In the genomic region with DNA sequence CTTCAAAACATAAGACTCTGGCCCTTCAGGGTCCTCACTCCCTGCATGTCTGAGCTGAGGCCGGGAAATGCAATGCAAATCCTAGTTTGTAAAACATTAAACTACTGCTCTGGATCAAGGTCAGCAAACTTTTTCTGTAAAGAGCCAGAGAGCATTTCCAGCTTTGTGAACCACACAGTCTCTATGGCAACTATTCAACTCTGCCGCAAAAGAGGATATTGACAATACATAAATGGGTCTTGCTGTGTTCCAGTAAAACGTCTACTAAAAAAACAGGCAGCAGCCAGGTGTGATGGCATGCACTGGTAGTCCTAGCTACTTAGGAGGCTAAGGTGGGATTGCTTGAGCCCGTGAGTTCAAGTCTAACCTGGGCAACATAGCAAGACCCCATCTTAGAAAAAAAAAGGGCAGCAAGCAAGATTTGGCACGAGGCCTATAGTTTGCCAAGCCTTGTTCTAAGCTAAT, we compare ENCODE assay signal across 17 cellular contexts. TPM values are rescaled to one million over a fixed set of nuclear protein-coding genes. Genes with fewer than 3 reads are reported as not detected.
DNase-seq lines count a peak whose midpoint lies in the region; ATAC-seq and TF ChIP-seq lines count a peak whose summit lies in the region.
"Had no signal": no experiment of that assay in that cellular context is flagged by ENCODE, and none has a peak within 500 bp of the region (broad histone marks: within the 10 kb centered on the region; RNA-seq: fewer than 3 reads in every experiment).

No MANE protein-coding gene starts in this region.

- CTCF ChIA-PET in activated naive CD4-positive, alpha-beta T cell treated with anti-CD3 and anti-CD28 coated beads, Interleukin-2, amount 10 ng/mL, durations not matched to agents 7 days and 5 days (lab: Charles Lee), result interaction anchor here (0.6 to 3.7 kb wide), 4 partner anchors 22 to 1484 kb away, joined by 3 to 24 read pairs (median 5); no protein-coding TSS in a partner anchor

- H4K8ac ChIP-seq in neuronal stem cell (ENCODE audit: low read depth, low read length), result no peak overlapping the region

- no peak overlapping the region for H2BK5ac ChIP-seq in neuronal stem cell (ENCODE audit: low read length)

- peaks cover 87% of the 10 kb centered on the region for H3K36me3 Mint-ChIP-seq in activated naive CD4-positive, alpha-beta T cell treated with anti-CD3 and anti-CD28 coated beads, Interleukin-2, amount 10 ng/mL, durations not matched to agents 7 days and 5 days
- H3K36me3 Mint-ChIP-seq in activated naive CD4-positive, alpha-beta T cell treated with anti-CD3 and anti-CD28 coated beads, Interleukin-2, amount 50 U/mL, for 72 hours, result peaks cover 20 to 43% of the 10 kb centered on the region in 2 donors

- H2BK15ac ChIP-seq in neuronal stem cell (ENCODE audit: low read length), result no peak overlapping the region

- H4K91ac ChIP-seq in neuronal stem cell (ENCODE audit: low read depth, low read length, poor library complexity), result no peak overlapping the region

- no peak overlapping the region for H3K4me3 Mint-ChIP-seq in activated naive CD4-positive, alpha-beta T cell treated with anti-CD3 and anti-CD28 coated beads, Interleukin-2, amount 10 ng/mL, durations not matched to agents 7 days and 5 days
- H3K4me3 Mint-ChIP-seq: activated naive CD8-positive, alpha-beta T cell treated with anti-CD3 and anti-CD28 coated beads, Interleukin-2, amount 50 U/mL, for 24 hours; GM23338; IgD-negative memory B cell had no signal

- peaks cover 50% of the 10 kb centered on the region for H3K4me1 Mint-ChIP-seq in activated naive CD4-positive, alpha-beta T cell treated with anti-CD3 and anti-CD28 coated beads, Interleukin-2, amount 10 ng/mL, durations not matched to agents 7 days and 5 days

- intact Hi-C loops in adrenal gland (cut with DNase I) (no loop called here), lower lobe of right lung (cut with DNase I) (no loop called here)

- H3K4ac ChIP-seq in neuronal stem cell (ENCODE audit: low read length), result no peak overlapping the region

- no peaks in the 10 kb centered on the region for H3K27me3 ChIP-seq in adrenal gland
- H3K27me3 ChIP-seq in lower lobe of right lung (ENCODE audit: low read depth), result no peaks in the 10 kb centered on the region
- no peaks in the 10 kb centered on the region for H3K27me3 ChIP-seq in neuronal stem cell (ENCODE audit: control insufficient read depth in 3 of 3, insufficient read depth in 3 of 3, low read depth in 1 of 3, low read length in 3 of 3)
- H3K27me3 ChIP-seq: breast epithelium, thyroid gland had no signal

- no peaks in the 10 kb centered on the region for H3K9me3 Mint-ChIP-seq in activated naive CD4-positive, alpha-beta T cell treated with anti-CD3 and anti-CD28 coated beads, Interleukin-2, amount 10 ng/mL, durations not matched to agents 7 days and 5 days
- no peaks in the 10 kb centered on the region for H3K9me3 Mint-ChIP-seq in activated naive CD4-positive, alpha-beta T cell treated with anti-CD3 and anti-CD28 coated beads, Interleukin-2, amount 50 U/mL, for 72 hours
- H3K9me3 Mint-ChIP-seq: activated naive CD8-positive, alpha-beta T cell treated with anti-CD3 and anti-CD28 coated beads, Interleukin-2, amount 50 U/mL, for 24 hours; GM23338; IgD-negative memory B cell had no signal

- no peak overlapping the region for H3K4me2 ChIP-seq in neuronal stem cell (ENCODE audit: insufficient read depth, low read length, poor library complexity, severe bottlenecking)
- H3K4me2 ChIP-seq: GM23338 had no signal

- WGBS in adrenal gland, 4 donors, result 50 to 55% (median 52%) methylated on average over 5 of the region's 5 CpGs
- no CpG with 5 or more reads among the region's 5 CpGs for WGBS in neuronal stem cell (ENCODE audit: extremely low coverage in 2 of 2, insufficient read length in 2 of 2, insufficient replicate concordance in 1 of 2), 2 donors

- H3K4me3 ChIP-seq in adrenal gland (no peak overlapping the region), lower lobe of right lung (no peak overlapping the region), neuronal stem cell (ENCODE audit: low read length in 2 of 2) (no peak overlapping the region)
- H3K4me3 ChIP-seq: breast epithelium, GM23338, thyroid gland had no signal

- H3K9ac ChIP-seq in neuronal stem cell (ENCODE audit: low read depth, low read length, poor library complexity), result no peak overlapping the region

- no peak overlapping the region for H2AK5ac ChIP-seq in neuronal stem cell (ENCODE audit: low read depth, low read length)

- no peak overlapping the region for H2BK12ac ChIP-seq in neuronal stem cell (ENCODE audit: low read length)

- H2AFZ ChIP-seq in neuronal stem cell (ENCODE audit: low read length), result no peak overlapping the region
- H2AFZ ChIP-seq: GM23338 had no signal

- H3K27ac ChIP-seq in adrenal gland (peak overlapping the region in 3 of 5 donors; percentile 12 to 38 (median 36)), lower lobe of right lung (no peak overlapping the region), neuronal stem cell (replicated peaks; ENCODE audit: low read length) (no peak overlapping the region)
- H3K27ac ChIP-seq: breast epithelium, thyroid gland had no signal

- no peak for TF ChIP-seq POLR2A in adrenal gland (IDR thresholded peaks at IDR 0.05)

- TF ChIP-seq CTCF in adrenal gland (IDR thresholded peaks at IDR 0.05) (no peak), lower lobe of right lung (IDR thresholded peaks at IDR 0.05) (no peak)

- peaks cover 4% of the 10 kb centered on the region for H3K79me1 ChIP-seq in neuronal stem cell (ENCODE audit: low read depth, low read length)

- no peak overlapping the region for H2BK120ac ChIP-seq in neuronal stem cell (ENCODE audit: low read depth, low read length)

- H3K23ac ChIP-seq in neuronal stem cell (ENCODE audit: low read depth, low read length, poor library complexity), result no peak overlapping the region

- peaks cover 48 to 75% of the 10 kb centered on the region in 2 donors for H3K4me1 ChIP-seq in adrenal gland (replicated peaks in 1 of 2)
- peaks cover 9% of the 10 kb centered on the region for H3K4me1 ChIP-seq in lower lobe of right lung
- H3K4me1 ChIP-seq in neuronal stem cell (ENCODE audit: control insufficient read depth in 2 of 2, insufficient read depth in 1 of 2, low read depth in 1 of 2, low read length in 2 of 2), result no peaks in the 10 kb centered on the region
- H3K4me1 ChIP-seq: breast epithelium had no signal

- no peaks in the 10 kb centered on the region for H3K9me3 ChIP-seq in adrenal gland (replicated peaks in 1 of 3)
- no peaks in the 10 kb centered on the region for H3K9me3 ChIP-seq in lower lobe of right lung
- H3K9me3 ChIP-seq in neuronal stem cell (replicated peaks in 1 of 2; ENCODE audit: control insufficient read depth in 2 of 2, insufficient read depth in 1 of 2, low read depth in 1 of 2, low read length in 2 of 2), result no peaks in the 10 kb centered on the region
- H3K9me3 ChIP-seq: breast epithelium, thyroid gland had no signal

- DNase-seq in activated naive CD4-positive, alpha-beta T cell treated with anti-CD3 and anti-CD28 coated beads, Interleukin-2, amount 10 ng/mL, durations not matched to agents 7 days and 5 days, result no peak
- no peak for DNase-seq in activated naive CD4-positive, alpha-beta T cell treated with anti-CD3 and anti-CD28 coated beads, Interleukin-2, amount 50 U/mL, for 72 hours (ENCODE audit: low spot score in 2 of 2)
- DNase-seq in adrenal gland, result peak in 2 of 7 donors; percentile 12 to 52
- DNase-seq in lower lobe of right lung, result no peak
- DNase-seq in neuronal stem cell (ENCODE audit: low spot score), result no peak
- no peak for DNase-seq in DMS153 treated with DMSO at 0.1 percent for 48 hours (lab: John Stamatoyannopoulos, UW; ENCODE audit: unreplicated experiment)
- DNase-seq in T-helper 2 cell, result no peak
- DNase-seq: activated CD4-positive, alpha-beta T cell treated with anti-CD3 and anti-CD28 coated beads for 4 hours; activated naive CD8-positive, alpha-beta T cell treated with anti-CD3 and anti-CD28 coated beads, Interleukin-2, amount 50 U/mL, for 24 hours; DMS79; NCI-H774; stimulated activated naive CD4-positive, alpha-beta T cell; thyroid gland had no signal

- H3K18ac ChIP-seq in neuronal stem cell (ENCODE audit: low read length), result no peak overlapping the region

- peak overlapping the region; percentile 29 for H3K27ac Mint-ChIP-seq in activated naive CD4-positive, alpha-beta T cell treated with anti-CD3 and anti-CD28 coated beads, Interleukin-2, amount 10 ng/mL, durations not matched to agents 7 days and 5 days
- peak overlapping the region in 1 of 2 donors; percentile 59 for H3K27ac Mint-ChIP-seq in activated naive CD4-positive, alpha-beta T cell treated with anti-CD3 and anti-CD28 coated beads, Interleukin-2, amount 50 U/mL, for 72 hours
- H3K27ac Mint-ChIP-seq: activated naive CD8-positive, alpha-beta T cell treated with anti-CD3 and anti-CD28 coated beads, Interleukin-2, amount 50 U/mL, for 24 hours; GM23338 had no signal

- no peak for ATAC-seq in activated naive CD4-positive, alpha-beta T cell treated with anti-CD3 and anti-CD28 coated beads, Interleukin-2, amount 50 U/mL, for 72 hours
- ATAC-seq in lower lobe of right lung (peak; percentile 34 to 40), esophagus mucosa (no peak)
- ATAC-seq: activated naive CD8-positive, alpha-beta T cell treated with anti-CD3 and anti-CD28 coated beads, Interleukin-2, amount 50 U/mL, for 24 hours; GM23338 had no signal

- H3K27me3 Mint-ChIP-seq in activated naive CD4-positive, alpha-beta T cell treated with anti-CD3 and anti-CD28 coated beads, Interleukin-2, amount 10 ng/mL, durations not matched to agents 7 days and 5 days, result no peaks in the 10 kb centered on the region
- H3K27me3 Mint-ChIP-seq: activated naive CD8-positive, alpha-beta T cell treated with anti-CD3 and anti-CD28 coated beads, Interleukin-2, amount 50 U/mL, for 24 hours; IgD-negative memory B cell had no signal

- H3K36me3 ChIP-seq in adrenal gland (replicated peaks in 1 of 2) (peaks cover 0 to 94% of the 10 kb centered on the region in 2 donors), lower lobe of right lung (peaks cover 89% of the 10 kb centered on the region), neuronal stem cell (replicated peaks in 1 of 2; ENCODE audit: control insufficient read depth in 2 of 2, insufficient read depth in 2 of 2, low read length in 2 of 2) (peaks cover 50 to 99% of the 10 kb centered on the region in 2 donors)

- H3K14ac ChIP-seq in neuronal stem cell (ENCODE audit: low read length), result no peak overlapping the region

RNA-seq across cellular contexts. Expression of gene DDX24, which starts 22.3 kb away (rescaled TPM):
- 100 to 1,000 TPM; 182 to 210 TPM for total RNA-seq in activated naive CD4-positive, alpha-beta T cell treated with anti-CD3 and anti-CD28 coated beads, Interleukin-2, amount 50 U/mL, for 72 hours
- total RNA-seq in adrenal gland (100 to 1,000 TPM; 221 to 423 (median 337) TPM), lower lobe of right lung (163 TPM), esophagus mucosa (67.3 TPM)
- 100 to 1,000 TPM; 226 to 616 (median 296) TPM for polyA plus RNA-seq in adrenal gland
- 106 TPM for polyA plus RNA-seq in neuronal stem cell (2013, experiment 1 of 2)
- 112 TPM for polyA plus RNA-seq in neuronal stem cell (2013, experiment 2 of 2)

RNA-seq across cellular contexts. Expression of gene IFI27L1, which starts 22.4 kb away (rescaled TPM):
- total RNA-seq in activated naive CD4-positive, alpha-beta T cell treated with anti-CD3 and anti-CD28 coated beads, Interleukin-2, amount 50 U/mL, for 72 hours, result 10 to 100 TPM; 48.0 to 51.4 TPM
- total RNA-seq in adrenal gland (100 to 1,000 TPM in 1 of 8 donors, 10 to 100 TPM in 7; 54.3 to 233 (median 65.2) TPM), lower lobe of right lung (10.9 TPM), esophagus mucosa (18.1 TPM)
- 100 to 1,000 TPM in 2 of 3 donors, 10 to 100 TPM in 1; 39.7 to 177 (median 101) TPM for polyA plus RNA-seq in adrenal gland
- polyA plus RNA-seq in neuronal stem cell (2013, experiment 1 of 2), result 39.8 TPM
- 38.1 TPM for polyA plus RNA-seq in neuronal stem cell (2013, experiment 2 of 2)

RNA-seq across cellular contexts. Expression of gene OTUB2, which starts 32.6 kb away (rescaled TPM):
- total RNA-seq in activated naive CD4-positive, alpha-beta T cell treated with anti-CD3 and anti-CD28 coated beads, Interleukin-2, amount 50 U/mL, for 72 hours, result 1 to 10 TPM; 1.2 to 2.3 TPM
- total RNA-seq in adrenal gland (1 to 10 TPM in 6 of 8 donors, under 1 TPM in 2; 0.17 to 2.5 (median 1.5) TPM), lower lobe of right lung (1.9 TPM), esophagus mucosa (5.5 TPM)
- 1 to 10 TPM in 1 of 3 donors, under 1 TPM in 2; 0.47 to 2.0 (median 0.48) TPM for polyA plus RNA-seq in adrenal gland
- polyA plus RNA-seq in neuronal stem cell (2013, experiment 1 of 2), result 5.1 TPM
- 5.0 TPM for polyA plus RNA-seq in neuronal stem cell (2013, experiment 2 of 2)

RNA-seq across cellular contexts. Expression of gene IFI27, which starts 51.8 kb away (rescaled TPM):
- 1 to 10 TPM; 2.5 to 3.0 TPM for total RNA-seq in activated naive CD4-positive, alpha-beta T cell treated with anti-CD3 and anti-CD28 coated beads, Interleukin-2, amount 50 U/mL, for 72 hours
- 100 to 1,000 TPM; 135 to 685 (median 415) TPM for total RNA-seq in adrenal gland
- polyA plus RNA-seq in adrenal gland, result 1,000 to 10,000 TPM in 1 of 3 donors, 100 to 1,000 TPM in 2; 177 to 1,446 (median 256) TPM
- total RNA-seq in lower lobe of right lung, result 340 TPM
- polyA plus RNA-seq in neuronal stem cell (2013, experiment 1 of 2), result 8.0 TPM
- polyA plus RNA-seq in neuronal stem cell (2013, experiment 2 of 2), result 8.8 TPM
- 70.2 TPM for total RNA-seq in esophagus mucosa
- polyA plus RNA-seq: IgD-negative memory B cell had no signal

Comparison
In these comparisons a context has a peak if more than half of its experiments do, and no peak if none do; other contexts are left out.
1. ATAC-seq: peak in lower lobe of right lung (2 of 2); none in activated naive CD4-positive, alpha-beta T cell treated with anti-CD3 and anti-CD28 coated beads, Interleukin-2, amount 50 U/mL, for 72 hours (0 of 2) and esophagus mucosa (single experiment).
2. H3K27ac ChIP-seq: peak in adrenal gland (3 of 5); none in lower lobe of right lung (single experiment) and neuronal stem cell (single experiment).